Comparison of ENCODE assay signal across 20 cellular contexts in the genomic region with DNA sequence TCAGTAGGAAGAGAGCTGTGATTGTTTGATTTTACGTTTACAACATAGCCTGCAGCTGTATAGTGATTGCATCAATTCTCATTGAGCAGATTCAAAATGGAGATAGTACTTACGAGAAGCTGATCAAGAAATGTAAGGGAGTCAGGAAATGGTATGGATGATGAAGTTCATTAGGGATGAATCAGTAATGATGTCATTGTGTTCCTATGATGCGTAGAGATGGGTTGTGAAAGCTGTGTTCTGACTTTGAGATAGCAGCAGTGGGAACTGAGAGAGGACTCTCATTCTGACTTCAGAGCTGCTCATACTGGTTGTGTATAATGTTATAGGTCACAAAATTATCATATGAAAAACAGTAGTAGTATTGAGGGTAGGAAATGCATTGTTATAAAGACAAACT.
"Had no signal": no experiment of that assay in that cellular context is flagged by ENCODE, and none has a peak within 500 bp of the region (broad histone marks: within the 10 kb centered on the region; RNA-seq: fewer than 3 reads in every experiment).

No MANE protein-coding gene starts in this region.

- H3K27ac Mint-ChIP-seq: activated naive CD4-positive, alpha-beta T cell treated with anti-CD3 and anti-CD28 coated beads, Interleukin-2, amount 10 ng/mL, durations not matched to agents 7 days and 5 days; dendritic cell treated with granulocyte-macrophage colony-stimulating factor and Interleukin-4, amounts not matched to agents 40 ng/mL and 50 ng/mL, for 4 days; natural killer cell treated with Interleukin-12 subunit alpha and Interleukin-12 subunit beta and Interleukin-15 and Interleukin-18, amount 100 ng/mL, for 72 hours; progenitor cell of endocrine pancreas; T-cell; T-helper 2 cell treated with Interferon-gamma antibody and Interleukin-4, amounts not matched to agents 5 μg/mL and 100 μg/mL, for 36 hours had no signal

- DNase-seq: activated CD4-positive, CD25-positive, alpha-beta regulatory T cell treated with anti-CD3 and anti-CD28 coated beads, Interleukin-2, amount 50 U/mL, for 72 hours; activated CD8-positive, alpha-beta memory T cell treated with anti-CD3 and anti-CD28 coated beads for 24 hours; activated CD8-positive, alpha-beta memory T cell treated with anti-CD3 and anti-CD28 coated beads, Interleukin-2, amount 50 U/mL, for 4 hours; activated effector memory CD4-positive, alpha-beta T cell treated with anti-CD3 and anti-CD28 coated beads, Interleukin-2, amount 50 U/mL, for 16 hours; activated naive CD4-positive, alpha-beta T cell treated with anti-CD3 and anti-CD28 coated beads, Interleukin-2, amount 10 ng/mL, durations not matched to agents 7 days and 5 days; activated T-cell treated with anti-CD3 and anti-CD28 coated beads, Interleukin-2, amount 50 U/mL, for 4 hours; effector CD4-positive, alpha-beta T cell; glutamatergic neuron; left ventricle myocardium inferior; stimulated activated CD4-positive, alpha-beta T cell treated with anti-CD3 and anti-CD28 coated beads, Interleukin-4, amount 100 ng/mL, for 24 hours; stimulated activated naive CD8-positive, alpha-beta T cell treated with anti-CD3 and anti-CD28 coated beads, Interleukin-15, Interleukin-2, amounts not matched to agents 100 U/mL and 50 U/mL, for 24 hours; T-cell; upper lobe of left lung; WERI-Rb-1 had no signal

- H3K27ac ChIP-seq: hepatocyte, left ventricle myocardium inferior, right atrium auricular region, upper lobe of left lung, WERI-Rb-1 had no signal

- H3K4me3 Mint-ChIP-seq: activated naive CD4-positive, alpha-beta T cell treated with anti-CD3 and anti-CD28 coated beads, Interleukin-2, amount 10 ng/mL, durations not matched to agents 7 days and 5 days; activated T-cell treated with anti-CD3 and anti-CD28 coated beads, Interleukin-2, amount 50 U/mL, for 4 hours; dendritic cell treated with granulocyte-macrophage colony-stimulating factor and Interleukin-4, amounts not matched to agents 40 ng/mL and 50 ng/mL, for 4 days; natural killer cell treated with Interleukin-12 subunit alpha and Interleukin-12 subunit beta and Interleukin-15 and Interleukin-18, amount 100 ng/mL, for 72 hours; T-cell; T-helper 2 cell treated with Interferon-gamma antibody and Interleukin-4, amounts not matched to agents 5 μg/mL and 100 μg/mL, for 36 hours had no signal

- H3K4me2 ChIP-seq: hepatocyte had no signal

- H3K27me3 ChIP-seq: hepatocyte, right atrium auricular region, upper lobe of left lung had no signal

- H3K27me3 Mint-ChIP-seq: activated naive CD4-positive, alpha-beta T cell treated with anti-CD3 and anti-CD28 coated beads, Interleukin-2, amount 10 ng/mL, durations not matched to agents 7 days and 5 days; dendritic cell treated with granulocyte-macrophage colony-stimulating factor and Interleukin-4, amounts not matched to agents 40 ng/mL and 50 ng/mL, for 4 days; natural killer cell treated with Interleukin-12 subunit alpha and Interleukin-12 subunit beta and Interleukin-15 and Interleukin-18, amount 100 ng/mL, for 72 hours; progenitor cell of endocrine pancreas; T-cell had no signal

- H2AFZ ChIP-seq: hepatocyte had no signal

- H3K9me3 ChIP-seq: left ventricle myocardium inferior, right atrium auricular region, upper lobe of left lung had no signal

- H3K4me1 Mint-ChIP-seq: activated naive CD4-positive, alpha-beta T cell treated with anti-CD3 and anti-CD28 coated beads, Interleukin-2, amount 10 ng/mL, durations not matched to agents 7 days and 5 days; T-cell had no signal

- ATAC-seq: activated T-cell treated with anti-CD3 and anti-CD28 coated beads, Interleukin-2, amount 50 U/mL, for 4 hours; natural killer cell treated with Interleukin-12 subunit alpha and Interleukin-12 subunit beta and Interleukin-15 and Interleukin-18, amount 100 ng/mL, for 72 hours; stimulated activated naive CD8-positive, alpha-beta T cell treated with anti-CD3 and anti-CD28 coated beads, Interleukin-15, Interleukin-2, amounts not matched to agents 100 U/mL and 50 U/mL, for 24 hours; T-cell had no signal

- H3K4me3 ChIP-seq: hepatocyte, left ventricle myocardium inferior, right atrium auricular region, upper lobe of left lung had no signal

- H3K79me2 ChIP-seq: hepatocyte had no signal

- H3K9me3 Mint-ChIP-seq: activated naive CD4-positive, alpha-beta T cell treated with anti-CD3 and anti-CD28 coated beads, Interleukin-2, amount 10 ng/mL, durations not matched to agents 7 days and 5 days; activated T-cell treated with anti-CD3 and anti-CD28 coated beads, Interleukin-2, amount 50 U/mL, for 4 hours; dendritic cell treated with granulocyte-macrophage colony-stimulating factor and Interleukin-4, amounts not matched to agents 40 ng/mL and 50 ng/mL, for 4 days; natural killer cell treated with Interleukin-12 subunit alpha and Interleukin-12 subunit beta and Interleukin-15 and Interleukin-18, amount 100 ng/mL, for 72 hours; T-cell; T-helper 2 cell treated with Interferon-gamma antibody and Interleukin-4, amounts not matched to agents 5 μg/mL and 100 μg/mL, for 36 hours had no signal
